ENCODE assay signal across 8 cellular contexts in the genomic region with DNA sequence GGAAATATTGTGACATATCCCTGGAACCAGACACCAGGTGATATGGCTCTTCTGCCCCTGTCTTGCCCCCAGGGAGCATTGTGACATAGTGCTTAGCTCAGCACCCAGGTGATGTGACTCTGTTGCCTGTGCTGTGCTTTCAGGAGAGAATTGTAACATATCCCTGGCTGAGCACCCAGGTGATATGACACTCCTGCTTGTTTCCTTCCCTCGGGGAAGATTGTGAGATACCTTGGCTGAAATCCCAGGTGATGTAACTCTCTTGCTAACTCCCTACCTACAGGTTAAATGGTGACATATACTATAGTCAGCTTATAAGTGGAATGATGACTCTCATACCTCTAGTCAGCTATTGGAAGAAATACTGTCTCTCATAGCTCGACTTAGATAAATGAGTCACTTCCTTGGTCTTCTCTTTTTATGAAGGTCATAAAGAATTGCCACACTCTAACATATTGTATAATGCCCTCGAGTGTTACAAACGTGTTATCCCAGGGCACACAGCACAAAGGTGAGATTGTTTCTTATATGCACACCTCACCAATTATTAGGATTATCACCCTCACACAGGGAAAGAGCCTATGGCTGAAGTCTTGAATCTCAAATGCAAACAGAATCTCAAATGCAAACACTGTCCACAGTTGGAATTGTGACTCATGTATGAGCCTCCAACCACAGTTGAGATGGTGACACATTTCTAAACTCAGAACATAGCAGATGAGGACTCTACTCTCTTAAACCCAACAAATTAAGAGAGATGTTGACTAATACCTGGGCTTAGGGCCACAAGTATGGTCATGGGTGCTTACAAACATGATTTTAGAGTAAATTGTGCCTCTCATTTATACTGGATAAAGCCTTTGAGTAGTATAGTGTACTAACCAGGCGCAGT. TPM values are rescaled to one million over a fixed set of nuclear protein-coding genes. Genes with fewer than 3 reads are reported as not detected.
DNase-seq lines count a peak whose midpoint lies in the region; ATAC-seq and TF ChIP-seq lines count a peak whose summit lies in the region.
"Had no signal": no experiment of that assay in that cellular context is flagged by ENCODE, and none has a peak within 500 bp of the region (broad histone marks: within the 10 kb centered on the region; RNA-seq: fewer than 3 reads in every experiment).

No MANE protein-coding gene starts in this region.

- ATAC-seq in GM18511 (IDR thresholded peaks at IDR 0.05; ENCODE audit: unreplicated experiment) (peak; percentile 52), HG03460 (IDR thresholded peaks at IDR 0.05; ENCODE audit: unreplicated experiment) (no peak), GM21367 (IDR thresholded peaks at IDR 0.05; ENCODE audit: unreplicated experiment) (no peak), GM19397 (IDR thresholded peaks at IDR 0.05; ENCODE audit: unreplicated experiment) (no peak)

- DNase-seq in MG63 (peak; percentile 45), mammary epithelial cell (peak; percentile 99), renal cortical epithelial cell (ENCODE audit: low read depth) (peak; percentile 74)
- DNase-seq: NCI-H510A had no signal

- 22% methylated on average over 5 of the region's 5 CpGs for WGBS in mammary epithelial cell (ENCODE audit: low coverage, missing lambda C conversion rate)

- H3K27me3 ChIP-seq in MG63: no peaks in the 10 kb centered on the region
- no peaks in the 10 kb centered on the region for H3K27me3 ChIP-seq in mammary epithelial cell (ENCODE audit: insufficient read depth, low read length)

- no peak overlapping the region for H3K4me3 ChIP-seq in MG63
- no peak overlapping the region for H3K4me3 ChIP-seq in mammary epithelial cell (replicated peaks in 1 of 3; ENCODE audit: insufficient read depth in 1 of 3, low read depth in 2 of 3, low read length in 3 of 3)

- H3K4me1 ChIP-seq in mammary epithelial cell (ENCODE audit: insufficient read depth, low read length): peaks cover 31% of the 10 kb centered on the region

- BruUV-seq in mammary epithelial cell (replicated peaks; lab: Mats Ljungman, UMichigan): no TSS peak

- H3K36me3 ChIP-seq in MG63 (peaks cover 14% of the 10 kb centered on the region), mammary epithelial cell (ENCODE audit: insufficient read depth, low read length) (peaks cover 10% of the 10 kb centered on the region)

- in situ Hi-C loops in mammary epithelial cell (cut with MboI; ENCODE audit: low sequenced_read_pairs in 2 of 2): loop anchor here (25.0 kb wide), 1 partner anchor 517 kb away; no protein-coding TSS in a partner anchor

- H4K20me1 ChIP-seq in mammary epithelial cell (ENCODE audit: insufficient read depth, low read length): no peaks in the 10 kb centered on the region

- dilution Hi-C loops in mammary epithelial cell (cut with HindIII; ENCODE audit: low sequenced_read_pairs): no loop called here

- CTCF ChIA-PET in mammary epithelial cell (lab: Charles Lee; ENCODE audit: low non-redundant PET): no interaction called here

- H3K4me2 ChIP-seq in mammary epithelial cell (ENCODE audit: insufficient read depth, low read depth, low read length): no peak overlapping the region

- peak overlapping the region; percentile 18 for H3K9ac ChIP-seq in mammary epithelial cell (ENCODE audit: insufficient read depth, low read length)

- peak overlapping the region; percentile 79 for H3K27ac ChIP-seq in mammary epithelial cell (ENCODE audit: insufficient read depth, low read depth, low read length)

- H2AFZ ChIP-seq in mammary epithelial cell (ENCODE audit: low read depth, low read length): no peak overlapping the region

- H3K9me3 ChIP-seq in MG63: no peaks in the 10 kb centered on the region
- H3K9me3 ChIP-seq in mammary epithelial cell (replicated peaks; ENCODE audit: insufficient read depth, low read length): no peaks in the 10 kb centered on the region

- H3K79me2 ChIP-seq in mammary epithelial cell (ENCODE audit: insufficient read depth, low read length): no peaks in the 10 kb centered on the region

- intact Hi-C loops in mammary epithelial cell (cut with micrococcal nuclease): loop anchor here (1.0 to 10.0 kb wide), 6 partner anchors 20 to 529 kb away; partner anchors contain the start of gene ZNF254

- no peak for TF ChIP-seq CTCF in mammary epithelial cell (conservative IDR thresholded peaks at IDR 0.05 in 1 of 2, IDR thresholded peaks at IDR 0.05 in 1 of 2; ENCODE audit: extremely low read depth in 1 of 2, insufficient read depth in 1 of 2, low read depth in 1 of 2, low read length in 2 of 2)

RNA-seq across cellular contexts. Expression of gene ZNF254, which starts 32.7 kb away (rescaled TPM):
- 1.3 and 2.1 TPM in 2 replicates for total RNA-seq in MG63 (2014; rRNA removed; shearing (Covaris generic); ENCODE audit: low replicate concordance)
- total RNA-seq in mammary epithelial cell: 10 to 100 TPM in 1 of 2 donors, 1 to 10 TPM in 1; 7.4 to 18.3 TPM
- polyA plus RNA-seq in mammary epithelial cell: 3.7 TPM
- 3.8 TPM for polyA minus RNA-seq in mammary epithelial cell
- total RNA-seq in renal cortical epithelial cell: 22.6 and 34.9 TPM in 2 replicates

Comparison
In these comparisons a context has a peak if more than half of its experiments do, and no peak if none do; other contexts are left out.
1. DNase-seq: peak in every context shown above with its lines; median percentile 99 in mammary epithelial cell; 74 in renal cortical epithelial cell; 45 in MG63.